In genomic region chr3:159627634-159628033, GRCh38 we compare ENCODE assay signal across 10 cellular contexts.
"Had no signal": no experiment of that assay in that cellular context is flagged by ENCODE, and none has a peak within 500 bp of the region (broad histone marks: within the 10 kb centered on the region; RNA-seq: fewer than 3 reads in every experiment).

No MANE protein-coding gene starts in this region.

- H3K9me3 ChIP-seq: sigmoid colon, spleen, upper lobe of left lung had no signal

- H3K27ac ChIP-seq: sigmoid colon, spleen, upper lobe of left lung had no signal

- H3K36me3 ChIP-seq: sigmoid colon, spleen, upper lobe of left lung had no signal

- H3K4me3 ChIP-seq: sigmoid colon, spleen, upper lobe of left lung had no signal

- H3K27me3 ChIP-seq: sigmoid colon, spleen, upper lobe of left lung had no signal

- H3K4me1 ChIP-seq: sigmoid colon, spleen had no signal

- DNase-seq: activated CD4-positive, alpha-beta T cell treated with anti-CD3 and anti-CD28 coated beads for 1 hour; activated CD4-positive, alpha-beta T cell treated with anti-CD3 and anti-CD28 coated beads, Interleukin-2, amount 50 U/mL, for 4 hours; activated naive CD4-positive, alpha-beta T cell treated with anti-CD3 and anti-CD28 coated beads for 36 hours; activated T-cell treated with anti-CD3 and anti-CD28 coated beads for 4 hours; islet precursor cell; left ventricle myocardium superior; sigmoid colon; spleen; stimulated activated naive CD8-positive, alpha-beta T cell treated with anti-CD3 and anti-CD28 coated beads, Interleukin-15, amount 100 ng/mL, for 72 hours had no signal
